Comparison of ENCODE assay signal across 23 cellular contexts in the genomic region with DNA sequence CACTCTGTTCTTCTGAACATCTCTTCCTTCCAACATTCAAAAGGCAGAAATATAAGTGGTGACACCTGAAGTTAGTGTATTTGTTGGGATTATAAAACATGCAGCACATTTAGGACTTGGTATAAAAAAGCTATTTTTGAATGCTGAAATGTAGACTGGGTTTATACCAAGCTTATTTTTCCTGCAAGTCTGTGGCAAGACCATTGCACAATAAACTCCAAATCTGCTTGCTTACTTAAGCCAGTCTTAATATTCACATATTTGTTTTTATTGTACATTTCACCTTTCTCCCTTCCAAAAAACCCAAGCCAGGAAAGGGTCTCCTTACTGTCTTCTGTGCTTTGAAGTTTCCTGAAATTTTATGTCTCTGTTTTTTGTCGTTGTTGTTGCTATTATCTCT.
DNase-seq lines count a peak whose midpoint lies in the region; ATAC-seq, FAIRE-seq and TF ChIP-seq lines count a peak whose summit lies in the region.
"Had no signal": no experiment of that assay in that cellular context is flagged by ENCODE, and none has a peak within 500 bp of the region (broad histone marks: within the 10 kb centered on the region; RNA-seq: fewer than 3 reads in every experiment).

No MANE protein-coding gene starts in this region.

- no peaks in the 10 kb centered on the region for H3K4me1 ChIP-seq in breast epithelium
- H3K4me1 ChIP-seq in mucosa of descending colon (ENCODE audit: low read depth) = no peaks in the 10 kb centered on the region
- H3K4me1 ChIP-seq: BE2C had no signal

- FAIRE-seq in GM19239 (lab: Jason Lieb, UNC) = no peak

- BruUV-seq in MCF 10A (replicated peaks; lab: Mats Ljungman, UMichigan) = no TSS peak

- H3K36me3 Mint-ChIP-seq in MCF 10A (ENCODE audit: insufficient read depth, unreplicated experiment) = no peaks in the 10 kb centered on the region
- H3K36me3 Mint-ChIP-seq: CD4-positive, CD25-positive, alpha-beta regulatory T cell had no signal

- CTCF ChIA-PET in MCF 10A (lab: Yijun Ruan, JAX) = interaction anchor here (1.3 kb wide), 1 partner anchor 12 kb away, joined by 4 read pairs; no protein-coding TSS in a partner anchor

- no peak for ATAC-seq in mucosa of descending colon
- ATAC-seq: HCT116, PC-3 had no signal

- DNase-seq in MCF 10A (ENCODE audit: unreplicated experiment) = peak; percentile 16
- DNase-seq in breast epithelium (ENCODE audit: low spot score in 2 of 2) = no peak
- peak; percentile 53 for DNase-seq in choroid plexus epithelial cell (ENCODE audit: low read depth)
- DNase-seq in fibroblast of villous mesenchyme (ENCODE audit: low read depth) = peak; percentile 3
- no peak for DNase-seq in mucosa of descending colon
- DNase-seq in activated CD4-positive, alpha-beta T cell treated with anti-CD3 and anti-CD28 coated beads for 4 hours = no peak
- no peak for DNase-seq in GM19239 (ENCODE audit: insufficient read length, low spot score)
- no peak for DNase-seq in UCSD-AML1 (lab: John Stamatoyannopoulos, UW; ENCODE audit: unreplicated experiment)
- DNase-seq: BE2C; CD4-positive, CD25-positive, alpha-beta regulatory T cell; COR-L47; DMS 273 treated with DMSO at 0.1 percent for 48 hours; DND-41; KBM-7; NCI-H1694 treated with DMSO at 0.1 percent for 48 hours; NCI-H2107; NCI-H510A treated with DMSO at 0.1 percent for 48 hours; NCI-H82; PC-3; SIG-M5 had no signal

- no peak for TF ChIP-seq POLR2A in breast epithelium (IDR thresholded peaks at IDR 0.05)

- H3K27me3 Mint-ChIP-seq in MCF 10A (ENCODE audit: insufficient read depth, unreplicated experiment) = no peaks in the 10 kb centered on the region
- H3K27me3 Mint-ChIP-seq: CD4-positive, CD25-positive, alpha-beta regulatory T cell had no signal

- POLR2A ChIA-PET in MCF 10A (lab: Yijun Ruan, JAX) = interaction anchor here (0.6 to 1.5 kb wide), 6 partner anchors 10 to 59 kb away, joined by 3 to 8 read pairs (median 3); no protein-coding TSS in a partner anchor

- H3K9me3 ChIP-seq in breast epithelium (no peaks in the 10 kb centered on the region), mucosa of descending colon (no peaks in the 10 kb centered on the region)
- H3K9me3 ChIP-seq: BE2C had no signal

- peaks cover 42% of the 10 kb centered on the region for H3K4me1 Mint-ChIP-seq in MCF 10A (ENCODE audit: insufficient read depth, unreplicated experiment)
- H3K4me1 Mint-ChIP-seq: CD4-positive, CD25-positive, alpha-beta regulatory T cell had no signal

- H3K4me3 ChIP-seq in breast epithelium = no peak overlapping the region
- no peak overlapping the region for H3K4me3 ChIP-seq in choroid plexus epithelial cell (ENCODE audit: low read depth, low read length)
- no peak overlapping the region for H3K4me3 ChIP-seq in fibroblast of villous mesenchyme (ENCODE audit: low read depth, low read length)
- H3K4me3 ChIP-seq in mucosa of descending colon = no peak overlapping the region

- H3K4me3 Mint-ChIP-seq in MCF 10A (ENCODE audit: unreplicated experiment) = no peak overlapping the region
- H3K4me3 Mint-ChIP-seq: CD4-positive, CD25-positive, alpha-beta regulatory T cell had no signal

- no peaks in the 10 kb centered on the region for H3K27me3 ChIP-seq in breast epithelium
- H3K27me3 ChIP-seq: BE2C had no signal

- H3K27ac Mint-ChIP-seq in MCF 10A (ENCODE audit: low read depth, unreplicated experiment) = no peak overlapping the region
- H3K27ac Mint-ChIP-seq: CD4-positive, CD25-positive, alpha-beta regulatory T cell had no signal

- no peak overlapping the region for H3K27ac ChIP-seq in breast epithelium
- H3K27ac ChIP-seq: 22Rv1, RWPE1 had no signal

- intact Hi-C loops in MCF 10A (cut with micrococcal nuclease) = no loop called here
- intact Hi-C loops in breast epithelium (cut with DNase I; ENCODE audit: low total_unique reads) = no loop called here
- intact Hi-C loops in mucosa of descending colon (cut with DNase I, micrococcal nuclease) = no loop called here

- no peaks in the 10 kb centered on the region for H3K9me3 Mint-ChIP-seq in MCF 10A (ENCODE audit: unreplicated experiment)
- H3K9me3 Mint-ChIP-seq: CD4-positive, CD25-positive, alpha-beta regulatory T cell had no signal

- H3K36me3 ChIP-seq in breast epithelium (no peaks in the 10 kb centered on the region), mucosa of descending colon (ENCODE audit: low read depth) (no peaks in the 10 kb centered on the region)
- H3K36me3 ChIP-seq: BE2C had no signal

- no peak for TF ChIP-seq CTCF in MCF 10A (IDR thresholded peaks at IDR 0.05; ENCODE audit: unreplicated experiment)
- TF ChIP-seq CTCF in breast epithelium (IDR thresholded peaks at IDR 0.05) = no peak
- no peak for TF ChIP-seq CTCF in choroid plexus epithelial cell (conservative IDR thresholded peaks at IDR 0.05; ENCODE audit: low read depth, low read length)
- TF ChIP-seq CTCF in fibroblast of villous mesenchyme (IDR thresholded peaks at IDR 0.05; ENCODE audit: insufficient read depth, low read depth, low read length) = no peak
- TF ChIP-seq CTCF in mucosa of descending colon (IDR thresholded peaks at IDR 0.05) = no peak

Comparison
In these comparisons a context has a peak if more than half of its experiments do, and no peak if none do; other contexts are left out.
1. DNase-seq: peak in MCF 10A (single experiment), choroid plexus epithelial cell (single experiment) and fibroblast of villous mesenchyme (single experiment); none in breast epithelium (0 of 2), mucosa of descending colon (0 of 3), activated CD4-positive, alpha-beta T cell treated with anti-CD3 and anti-CD28 coated beads for 4 hours (0 of 2), GM19239 (single experiment) and UCSD-AML1 (single experiment).